ENCODE assay signal across 8 cellular contexts in the genomic region with DNA sequence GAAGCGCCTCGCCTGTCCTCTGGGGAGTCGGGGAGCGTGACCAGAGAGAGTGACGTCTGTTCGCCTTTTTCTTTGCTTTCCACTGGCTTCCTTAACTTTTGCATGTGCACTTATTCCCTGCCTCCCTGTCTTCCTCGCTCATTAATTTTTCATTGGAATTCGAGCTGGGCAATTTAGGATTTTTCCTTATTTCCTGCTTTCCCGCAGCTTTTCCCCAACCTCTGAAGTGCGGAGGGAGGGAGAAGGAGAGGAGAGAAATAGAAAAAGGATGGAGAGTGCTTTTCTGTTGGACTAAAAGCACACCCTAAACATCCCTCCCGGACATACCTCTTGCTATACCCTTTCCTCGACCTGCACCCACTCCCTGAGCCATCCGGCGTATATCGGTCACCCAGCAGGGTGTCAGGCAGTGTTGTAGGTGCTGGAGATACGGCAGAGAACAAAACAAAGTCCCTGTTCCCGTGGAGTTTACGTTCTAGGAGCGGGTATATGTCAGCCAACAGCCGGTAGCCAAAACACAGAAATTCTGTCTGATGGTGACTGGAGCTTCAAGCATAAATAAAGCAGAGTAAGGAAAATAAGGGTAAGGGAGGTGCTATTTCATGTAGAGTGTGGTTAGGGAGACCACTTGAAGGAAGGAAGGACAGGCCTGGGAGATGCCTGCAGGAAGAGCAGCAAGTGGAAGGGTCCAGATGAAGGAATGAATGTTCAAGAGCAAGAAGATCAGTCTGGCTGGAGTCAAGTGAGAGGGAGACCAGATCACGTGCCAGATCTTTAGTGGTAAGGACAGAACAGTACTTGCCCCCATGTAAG. TPM values are rescaled to one million over a fixed set of nuclear protein-coding genes. Genes with fewer than 3 reads are reported as not detected.
A peak's percentile ranks its signal among the peaks of the same experiment; 100 is the strongest.
DNase-seq lines count a peak whose midpoint lies in the region; ATAC-seq and TF ChIP-seq lines count a peak whose summit lies in the region.

No MANE protein-coding gene starts in this region.

- peaks cover 41% of the 10 kb centered on the region for H3K79me2 ChIP-seq in hepatocyte

- TF ChIP-seq CTCF in WTC11 (IDR thresholded peaks at IDR 0.05) (no peak), hepatocyte (IDR thresholded peaks at IDR 0.05; ENCODE audit: poor library complexity) (no peak)

- peak overlapping the region; percentile 86 for H2AFZ ChIP-seq in hepatocyte

- H4K20me1 ChIP-seq in hepatocyte (ENCODE audit: insufficient read depth, poor library complexity, severe bottlenecking): peaks cover 25% of the 10 kb centered on the region

- POLR2A ChIA-PET in WTC11 (lab: Charles Lee): interaction anchor here (0.5 to 0.7 kb wide), 3 partner anchors 44 to 140 kb away, joined by 3 to 6 read pairs (median 6); a partner anchor contains a TSS

- no peaks in the 10 kb centered on the region for H3K9me3 ChIP-seq in hepatocyte (ENCODE audit: low read depth)

- peak; percentile 34 for DNase-seq in NCI-H1092 treated with DMSO at 0.1 percent for 48 hours (lab: John Stamatoyannopoulos, UW)
- DNase-seq in NCI-H1092 (lab: John Stamatoyannopoulos, UW): no peak
- no peak for DNase-seq in WTC11 (ENCODE audit: low spot score)
- DNase-seq in hepatocyte (ENCODE audit: low spot score): no peak
- DNase-seq in stimulated activated effector memory CD8-positive, alpha-beta T cell treated with anti-CD3 and anti-CD28 coated beads, Interleukin-12 subunit alpha, Interleukin-12 subunit beta, amount 100 ng/mL, for 72 hours (ENCODE audit: low spot score in 2 of 2): no peak
- DNase-seq in posterior cingulate gyrus: no peak
- DNase-seq in middle frontal gyrus (ENCODE audit: extremely low spot score, low spot score): no peak

- CTCF ChIA-PET in WTC11 (lab: Charles Lee): no interaction called here

- intact Hi-C loops in posterior cingulate gyrus (cut with DNase I): loop anchor here (2.0 to 5.0 kb wide), 2 partner anchors 140 to 273 kb away; a partner anchor contains a TSS

- H3K27ac ChIP-seq in hepatocyte: peak overlapping the region; percentile 97

- peak overlapping the region; percentile 88 for H3K4me2 ChIP-seq in hepatocyte

- 22% methylated on average over 15 of the region's 21 CpGs for WGBS in hepatocyte (ENCODE audit: low lambda C conversion rate, missing lambda C conversion rate)

- peak overlapping the region; percentile 98 for H3K4me3 ChIP-seq in hepatocyte

- no peaks in the 10 kb centered on the region for H3K36me3 ChIP-seq in hepatocyte (replicated peaks; ENCODE audit: insufficient read depth, low read depth)

- peak overlapping the region; percentile 91; the same call in 1 of the 2 replicates for H3K27ac Mint-ChIP-seq in WTC11
- H3K27ac Mint-ChIP-seq in stimulated activated effector memory CD8-positive, alpha-beta T cell treated with anti-CD3 and anti-CD28 coated beads, Interleukin-12 subunit alpha, Interleukin-12 subunit beta, amount 100 ng/mL, for 72 hours: peak overlapping the region; percentile 96

- H3K27me3 Mint-ChIP-seq in WTC11 (ENCODE audit: low read depth): peaks cover 20% of the 10 kb centered on the region

- peaks cover 24% of the 10 kb centered on the region for H3K4me1 ChIP-seq in hepatocyte (ENCODE audit: insufficient read depth)

- H3K9me2 ChIP-seq in hepatocyte (replicated peaks; ENCODE audit: insufficient read depth): no peaks in the 10 kb centered on the region

- H3K9me3 Mint-ChIP-seq in WTC11: no peaks in the 10 kb centered on the region
- no peaks in the 10 kb centered on the region for H3K9me3 Mint-ChIP-seq in stimulated activated effector memory CD8-positive, alpha-beta T cell treated with anti-CD3 and anti-CD28 coated beads, Interleukin-12 subunit alpha, Interleukin-12 subunit beta, amount 100 ng/mL, for 72 hours

- peaks cover 7% of the 10 kb centered on the region; the same call in 1 of the 2 replicates for H3K36me3 Mint-ChIP-seq in WTC11
- peaks cover 45% of the 10 kb centered on the region for H3K36me3 Mint-ChIP-seq in stimulated activated effector memory CD8-positive, alpha-beta T cell treated with anti-CD3 and anti-CD28 coated beads, Interleukin-12 subunit alpha, Interleukin-12 subunit beta, amount 100 ng/mL, for 72 hours

- no peaks in the 10 kb centered on the region for H3K27me3 ChIP-seq in hepatocyte

- peaks cover 36% of the 10 kb centered on the region for H3K4me1 Mint-ChIP-seq in WTC11
- H3K4me1 Mint-ChIP-seq in stimulated activated effector memory CD8-positive, alpha-beta T cell treated with anti-CD3 and anti-CD28 coated beads, Interleukin-12 subunit alpha, Interleukin-12 subunit beta, amount 100 ng/mL, for 72 hours: peaks cover 27% of the 10 kb centered on the region

- H3K4me3 Mint-ChIP-seq in WTC11: peak overlapping the region; percentile 99
- H3K4me3 Mint-ChIP-seq in stimulated activated effector memory CD8-positive, alpha-beta T cell treated with anti-CD3 and anti-CD28 coated beads, Interleukin-12 subunit alpha, Interleukin-12 subunit beta, amount 100 ng/mL, for 72 hours: peak overlapping the region; percentile 88

- ATAC-seq in WTC11 (peak; percentile 4; the same call in 1 of the 2 replicates), HG03442 (IDR thresholded peaks at IDR 0.05; ENCODE audit: unreplicated experiment) (no peak)
- ATAC-seq in stimulated activated effector memory CD8-positive, alpha-beta T cell treated with anti-CD3 and anti-CD28 coated beads, Interleukin-12 subunit alpha, Interleukin-12 subunit beta, amount 100 ng/mL, for 72 hours: no peak

TF ChIP-seq in WTC11, 78 proteins besides CTCF, POLR2A, EP300 and RAD21:
- no peak for TF ChIP-seq TP53 (CRISPR knock-in tag; IDR thresholded peaks at IDR 0.05)
- TF ChIP-seq, protein P1, sequence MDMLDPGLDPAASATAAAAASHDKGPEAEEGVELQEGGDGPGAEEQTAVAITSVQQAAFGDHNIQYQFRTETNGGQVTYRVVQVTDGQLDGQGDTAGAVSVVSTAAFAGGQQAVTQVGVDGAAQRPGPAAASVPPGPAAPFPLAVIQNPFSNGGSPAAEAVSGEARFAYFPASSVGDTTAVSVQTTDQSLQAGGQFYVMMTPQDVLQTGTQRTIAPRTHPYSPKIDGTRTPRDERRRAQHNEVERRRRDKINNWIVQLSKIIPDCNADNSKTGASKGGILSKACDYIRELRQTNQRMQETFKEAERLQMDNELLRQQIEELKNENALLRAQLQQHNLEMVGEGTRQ (CRISPR knock-in tag; IDR thresholded peaks at IDR 0.05): 0 out of 2 replicates have a peak, but pooled peaks have one; percentile 28
- TF ChIP-seq, protein P2, sequence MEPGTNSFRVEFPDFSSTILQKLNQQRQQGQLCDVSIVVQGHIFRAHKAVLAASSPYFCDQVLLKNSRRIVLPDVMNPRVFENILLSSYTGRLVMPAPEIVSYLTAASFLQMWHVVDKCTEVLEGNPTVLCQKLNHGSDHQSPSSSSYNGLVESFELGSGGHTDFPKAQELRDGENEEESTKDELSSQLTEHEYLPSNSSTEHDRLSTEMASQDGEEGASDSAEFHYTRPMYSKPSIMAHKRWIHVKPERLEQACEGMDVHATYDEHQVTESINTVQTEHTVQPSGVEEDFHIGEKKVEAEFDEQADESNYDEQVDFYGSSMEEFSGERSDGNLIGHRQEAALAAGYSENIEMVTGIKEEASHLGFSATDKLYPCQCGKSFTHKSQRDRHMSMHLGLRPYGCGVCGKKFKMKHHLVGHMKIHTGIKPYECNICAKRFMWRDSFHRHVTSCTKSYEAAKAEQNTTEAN (CRISPR knock-in tag; IDR thresholded peaks at IDR 0.05): 0 out of 2 replicates have a peak, but pooled peaks have one; percentile 5
- TF ChIP-seq SMAD4 (CRISPR knock-in tag; IDR thresholded peaks at IDR 0.05): no peak
- TF ChIP-seq, protein P3, sequence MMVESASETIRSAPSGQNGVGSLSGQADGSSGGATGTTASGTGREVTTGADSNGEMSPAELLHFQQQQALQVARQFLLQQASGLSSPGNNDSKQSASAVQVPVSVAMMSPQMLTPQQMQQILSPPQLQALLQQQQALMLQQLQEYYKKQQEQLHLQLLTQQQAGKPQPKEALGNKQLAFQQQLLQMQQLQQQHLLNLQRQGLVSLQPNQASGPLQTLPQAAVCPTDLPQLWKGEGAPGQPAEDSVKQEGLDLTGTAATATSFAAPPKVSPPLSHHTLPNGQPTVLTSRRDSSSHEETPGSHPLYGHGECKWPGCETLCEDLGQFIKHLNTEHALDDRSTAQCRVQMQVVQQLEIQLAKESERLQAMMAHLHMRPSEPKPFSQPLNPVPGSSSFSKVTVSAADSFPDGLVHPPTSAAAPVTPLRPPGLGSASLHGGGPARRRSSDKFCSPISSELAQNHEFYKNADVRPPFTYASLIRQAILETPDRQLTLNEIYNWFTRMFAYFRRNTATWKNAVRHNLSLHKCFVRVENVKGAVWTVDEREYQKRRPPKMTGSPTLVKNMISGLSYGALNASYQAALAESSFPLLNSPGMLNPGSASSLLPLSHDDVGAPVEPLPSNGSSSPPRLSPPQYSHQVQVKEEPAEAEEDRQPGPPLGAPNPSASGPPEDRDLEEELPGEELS (CRISPR knock-in tag; IDR thresholded peaks at IDR 0.05): no peak
- no peak for TF ChIP-seq TCF7 (CRISPR knock-in tag; IDR thresholded peaks at IDR 0.05; ENCODE audit: low read depth)
- TF ChIP-seq, protein P4, sequence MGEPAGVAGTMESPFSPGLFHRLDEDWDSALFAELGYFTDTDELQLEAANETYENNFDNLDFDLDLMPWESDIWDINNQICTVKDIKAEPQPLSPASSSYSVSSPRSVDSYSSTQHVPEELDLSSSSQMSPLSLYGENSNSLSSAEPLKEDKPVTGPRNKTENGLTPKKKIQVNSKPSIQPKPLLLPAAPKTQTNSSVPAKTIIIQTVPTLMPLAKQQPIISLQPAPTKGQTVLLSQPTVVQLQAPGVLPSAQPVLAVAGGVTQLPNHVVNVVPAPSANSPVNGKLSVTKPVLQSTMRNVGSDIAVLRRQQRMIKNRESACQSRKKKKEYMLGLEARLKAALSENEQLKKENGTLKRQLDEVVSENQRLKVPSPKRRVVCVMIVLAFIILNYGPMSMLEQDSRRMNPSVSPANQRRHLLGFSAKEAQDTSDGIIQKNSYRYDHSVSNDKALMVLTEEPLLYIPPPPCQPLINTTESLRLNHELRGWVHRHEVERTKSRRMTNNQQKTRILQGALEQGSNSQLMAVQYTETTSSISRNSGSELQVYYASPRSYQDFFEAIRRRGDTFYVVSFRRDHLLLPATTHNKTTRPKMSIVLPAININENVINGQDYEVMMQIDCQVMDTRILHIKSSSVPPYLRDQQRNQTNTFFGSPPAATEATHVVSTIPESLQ (CRISPR knock-in tag; IDR thresholded peaks at IDR 0.05): no peak
TF ChIP-seq in WTC11: peak in this region for 2.

RNA-seq across cellular contexts. Expression of a gene that starts 0.6 kb away (rescaled TPM):
- 60.9 to 65.7 TPM (median 64.5 TPM) in 3 replicates for total RNA-seq in WTC11 (2021)
- total RNA-seq in hepatocyte: 83.4 and 93.3 TPM in 2 replicates
- polyA plus RNA-seq in hepatocyte: 45.0 and 59.1 TPM in 2 replicates
